In genomic region chr2:106839849-106840595, GRCh38 we compare ENCODE assay signal across 11 cellular contexts. TPM values are rescaled to one million over a fixed set of nuclear protein-coding genes. Genes with fewer than 3 reads are reported as not detected.
DNase-seq lines count a peak whose midpoint lies in the region; ATAC-seq, FAIRE-seq and TF ChIP-seq lines count a peak whose summit lies in the region.
"Had no signal": no experiment of that assay in that cellular context is flagged by ENCODE, and none has a peak within 500 bp of the region (broad histone marks: within the 10 kb centered on the region; RNA-seq: fewer than 3 reads in every experiment).

No MANE protein-coding gene starts in this region.

- no peak for ATAC-seq in stimulated activated naive CD8-positive, alpha-beta T cell treated with anti-CD3 and anti-CD28 coated beads, Interleukin-15, amount 100 ng/mL, for 72 hours
- ATAC-seq in GM18861 (IDR thresholded peaks at IDR 0.05; ENCODE audit: unreplicated experiment): no peak
- ATAC-seq: activated T-cell treated with anti-CD3 and anti-CD28 coated beads, Interleukin-2, amount 50 U/mL, for 72 hours had no signal

- no peaks in the 10 kb centered on the region for H3K79me2 ChIP-seq in keratinocyte (ENCODE audit: control insufficient read depth, insufficient read depth, low read length)

- intact Hi-C loops in colonic mucosa (cut with DNase I): no loop called here

- H3K4me3 Mint-ChIP-seq in stimulated activated naive CD8-positive, alpha-beta T cell treated with anti-CD3 and anti-CD28 coated beads, Interleukin-15, amount 100 ng/mL, for 72 hours: no peak overlapping the region
- H3K4me3 Mint-ChIP-seq: activated T-cell treated with anti-CD3 and anti-CD28 coated beads, Interleukin-2, amount 50 U/mL, for 72 hours had no signal

- dilution Hi-C loops in keratinocyte (cut with MboI; ENCODE audit: extremely low pct_ligation_motif_present, low sequenced_read_pairs): no loop called here

- H3K9me1 ChIP-seq in keratinocyte (ENCODE audit: control insufficient read depth, extremely low read depth, insufficient read depth, low read length): no peaks in the 10 kb centered on the region

- H3K9ac ChIP-seq in keratinocyte (ENCODE audit: control insufficient read depth, extremely low read depth, insufficient read depth, low read length): no peak overlapping the region
- H3K9ac ChIP-seq in colonic mucosa (ENCODE audit: low read depth in 2 of 2, low read length in 2 of 2): no peak overlapping the region

- no peak overlapping the region for H3K27ac Mint-ChIP-seq in stimulated activated naive CD8-positive, alpha-beta T cell treated with anti-CD3 and anti-CD28 coated beads, Interleukin-15, amount 100 ng/mL, for 72 hours
- H3K27ac Mint-ChIP-seq: activated T-cell treated with anti-CD3 and anti-CD28 coated beads, Interleukin-2, amount 50 U/mL, for 72 hours had no signal

- no peak overlapping the region for H3K4me3 ChIP-seq in keratinocyte (ENCODE audit: control insufficient read depth in 2 of 3, extremely low read depth in 1 of 3, insufficient read depth in 2 of 3, low read depth in 1 of 3, low read length in 3 of 3)
- H3K4me3 ChIP-seq in colonic mucosa: no peak overlapping the region

- peak; percentile 10 to 42 (median 20) for TF ChIP-seq CTCF in keratinocyte (optimal IDR thresholded peaks at IDR 0.05 in 1 of 3, IDR thresholded peaks at IDR 0.05 in 1 of 3, conservative IDR thresholded peaks at IDR 0.05 in 1 of 3; ENCODE audit: extremely low read depth in 1 of 3, insufficient read depth in 2 of 3, low read length in 3 of 3)
- no peak for TF ChIP-seq CTCF in colonic mucosa (IDR thresholded peaks at IDR 0.05)

- no peaks in the 10 kb centered on the region for H4K20me1 ChIP-seq in keratinocyte (ENCODE audit: control insufficient read depth, extremely low read depth, insufficient read depth, low read length)

- DNase-seq in Ammon's horn (ENCODE audit: low spot score) (peak; percentile 36), HT1080 (ENCODE audit: low read depth) (peak; percentile 14), SK-N-DZ (ENCODE audit: low spot score) (peak; percentile 44), keratinocyte (ENCODE audit: low read depth, low spot score) (no peak), cerebellar cortex (ENCODE audit: low spot score) (no peak), colonic mucosa (no peak)
- DNase-seq in stimulated activated naive CD8-positive, alpha-beta T cell treated with anti-CD3 and anti-CD28 coated beads, Interleukin-15, amount 100 ng/mL, for 72 hours: no peak
- DNase-seq: DMS79, SW 1271 had no signal

- no peak overlapping the region for H3K4me2 ChIP-seq in keratinocyte (ENCODE audit: control insufficient read depth, extremely low read depth, insufficient read depth, low read depth, low read length)

- no peaks in the 10 kb centered on the region for H3K36me3 ChIP-seq in keratinocyte (ENCODE audit: control insufficient read depth in 2 of 2, extremely low read depth in 1 of 2, insufficient read depth in 2 of 2, low read length in 2 of 2)
- H3K36me3 ChIP-seq in colonic mucosa: no peaks in the 10 kb centered on the region

- FAIRE-seq in keratinocyte (lab: Jason Lieb, UNC): no peak

- H3K27me3 ChIP-seq in keratinocyte (ENCODE audit: control insufficient read depth, extremely low read depth, insufficient read depth, low read length): no peaks in the 10 kb centered on the region
- no peaks in the 10 kb centered on the region for H3K27me3 ChIP-seq in colonic mucosa

- H3K9me3 Mint-ChIP-seq in stimulated activated naive CD8-positive, alpha-beta T cell treated with anti-CD3 and anti-CD28 coated beads, Interleukin-15, amount 100 ng/mL, for 72 hours: no peaks in the 10 kb centered on the region
- H3K9me3 Mint-ChIP-seq: activated T-cell treated with anti-CD3 and anti-CD28 coated beads, Interleukin-2, amount 50 U/mL, for 72 hours had no signal

- H3K4me1 ChIP-seq in keratinocyte (ENCODE audit: control insufficient read depth, extremely low read depth, insufficient read depth, low read length) (no peaks in the 10 kb centered on the region), colonic mucosa (no peaks in the 10 kb centered on the region)

- no peak overlapping the region for H2AFZ ChIP-seq in keratinocyte (ENCODE audit: control insufficient read depth, low read length)

- H3K27ac ChIP-seq in keratinocyte (ENCODE audit: control insufficient read depth, insufficient read depth, low read length): no peak overlapping the region
- H3K27ac ChIP-seq in colonic mucosa: no peak overlapping the region

- H3K9me3 ChIP-seq in keratinocyte (ENCODE audit: control insufficient read depth, low read depth, low read length): no peaks in the 10 kb centered on the region
- H3K9me3 ChIP-seq in colonic mucosa: no peaks in the 10 kb centered on the region

- H3K27me3 Mint-ChIP-seq in stimulated activated naive CD8-positive, alpha-beta T cell treated with anti-CD3 and anti-CD28 coated beads, Interleukin-15, amount 100 ng/mL, for 72 hours: no peaks in the 10 kb centered on the region

- no peaks in the 10 kb centered on the region for H3K4me1 Mint-ChIP-seq in stimulated activated naive CD8-positive, alpha-beta T cell treated with anti-CD3 and anti-CD28 coated beads, Interleukin-15, amount 100 ng/mL, for 72 hours

RNA-seq across cellular contexts. Expression of gene ST6GAL2, which starts 45.9 kb away (rescaled TPM):
- total RNA-seq in HT1080 (2014; rRNA removed; shearing (Covaris generic)): 0.67 and 1.6 TPM in 2 replicates
- 0.58 and 0.89 TPM in 2 replicates for polyA plus RNA-seq in HT1080 (2015; cell fraction: cytosol; rRNA removed)
- polyA plus RNA-seq in HT1080 (2015; cell fraction: nucleus; rRNA removed): 1.8 and 2.0 TPM in 2 replicates
- polyA plus RNA-seq in SK-N-DZ (2014; cell fraction: cytosol; rRNA removed): 18.7 and 22.5 TPM in 2 replicates
- 15.9 and 21.2 TPM in 2 replicates for polyA plus RNA-seq in SK-N-DZ (2014; cell fraction: nucleus; rRNA removed)
- 0.08 to 0.24 TPM (median 0.14 TPM) in 3 replicates for polyA plus RNA-seq in keratinocyte
- not detected for polyA plus RNA-seq in keratinocyte (2011; ENCODE audit: low read depth)
- 0.12 TPM in 2 replicates for polyA plus RNA-seq in keratinocyte (2011; cell fraction: cytosol; rRNA removed)
- 0.39 and 0.45 TPM in 2 replicates for polyA plus RNA-seq in keratinocyte (2011; cell fraction: nucleus; rRNA removed)
- 0.03 and 0.18 TPM in 2 replicates for polyA plus RNA-seq in keratinocyte (2012; ENCODE audit: low replicate concordance)
- polyA minus RNA-seq in keratinocyte: 0.10 to 0.26 TPM (median 0.26 TPM) in 3 replicates
- 1.2 TPM for polyA minus RNA-seq in keratinocyte (2011; cell fraction: cytosol; rRNA and poly(A)+ RNA removed)
- polyA minus RNA-seq in keratinocyte (2011; cell fraction: nucleus; rRNA and poly(A)+ RNA removed): 0.42 and 1.3 TPM in 2 replicates
- 1 to 10 TPM; 1.7 to 2.5 TPM for total RNA-seq in colonic mucosa
- total RNA-seq: activated T-cell treated with anti-CD3 and anti-CD28 coated beads, Interleukin-2, amount 50 U/mL, for 72 hours had no signal

Comparison
In these comparisons a context has a peak if more than half of its experiments do, and no peak if none do; other contexts are left out.
1. DNase-seq: peak in Ammon's horn (single experiment), HT1080 (single experiment) and SK-N-DZ (single experiment); none in keratinocyte (single experiment), stimulated activated naive CD8-positive, alpha-beta T cell treated with anti-CD3 and anti-CD28 coated beads, Interleukin-15, amount 100 ng/mL, for 72 hours (0 of 2), cerebellar cortex (single experiment) and colonic mucosa (single experiment).